18 cellular contexts compared by ENCODE assay signal in genomic region chr22:21921184-21921721, GRCh38.
"Had no signal": no experiment of that assay in that cellular context is flagged by ENCODE, and none has a peak within 500 bp of the region (broad histone marks: within the 10 kb centered on the region; RNA-seq: fewer than 3 reads in every experiment).

No MANE protein-coding gene starts in this region.

- H3K36me3 ChIP-seq: uterus had no signal

- H3K4me1 Mint-ChIP-seq: activated CD4-positive, alpha-beta T cell treated with anti-CD3 and anti-CD28 coated beads, Interleukin-2, amount 10 ng/mL, durations not matched to agents 7 days and 5 days had no signal

- H3K36me3 Mint-ChIP-seq: activated naive CD8-positive, alpha-beta T cell; naive B cell had no signal

- H3K27ac ChIP-seq: brain microvascular endothelial cell, epithelial cell of prostate, gastroesophageal sphincter, heart right ventricle, neutrophil, uterus had no signal

- ATAC-seq: activated T-cell treated with anti-CD3 and anti-CD28 coated beads, Interleukin-2, amount 50 U/mL, for 72 hours; gastroesophageal sphincter; heart right ventricle; left lobe of liver had no signal

- H3K27me3 ChIP-seq: brain microvascular endothelial cell, gastroesophageal sphincter, heart right ventricle, neutrophil, tibial nerve, uterus had no signal

- H3K9me3 ChIP-seq: gastroesophageal sphincter, heart right ventricle, neutrophil, tibial nerve, uterus had no signal

- H3K9me3 Mint-ChIP-seq: activated CD4-positive, alpha-beta T cell treated with anti-CD3 and anti-CD28 coated beads, Interleukin-2, amount 10 ng/mL, durations not matched to agents 7 days and 5 days; activated T-cell treated with anti-CD3 and anti-CD28 coated beads, Interleukin-2, amount 50 U/mL, for 72 hours; naive B cell had no signal

- H3K27ac Mint-ChIP-seq: activated CD4-positive, alpha-beta T cell treated with anti-CD3 and anti-CD28 coated beads, Interleukin-2, amount 10 ng/mL, durations not matched to agents 7 days and 5 days; activated naive CD8-positive, alpha-beta T cell; activated T-cell treated with anti-CD3 and anti-CD28 coated beads, Interleukin-2, amount 50 U/mL, for 72 hours had no signal

- DNase-seq: activated CD4-positive, alpha-beta T cell treated with anti-CD3 and anti-CD28 coated beads, Interleukin-2, amount 10 ng/mL, durations not matched to agents 7 days and 5 days; activated CD8-positive, alpha-beta memory T cell treated with anti-CD3 and anti-CD28 coated beads, Interleukin-2, amount 50 U/mL, for 48 hours; activated gamma-delta T cell; activated T-cell treated with anti-CD3 and anti-CD28 coated beads, Interleukin-2, amount 50 U/mL, for 72 hours; brain microvascular endothelial cell; cerebellar nuclear complex; effector memory CD4-positive, alpha-beta T cell; heart right ventricle; naive B cell; stimulated activated CD4-positive, alpha-beta T cell treated with anti-CD3 and anti-CD28 coated beads, Interleukin-4, amount 100 ng/mL, for 1 hour; stimulated activated naive CD4-positive, alpha-beta T cell; uterus had no signal

- H3K4me3 ChIP-seq: gastroesophageal sphincter, heart right ventricle, tibial nerve, uterus had no signal

- H3K4me3 Mint-ChIP-seq: activated CD4-positive, alpha-beta T cell treated with anti-CD3 and anti-CD28 coated beads, Interleukin-2, amount 10 ng/mL, durations not matched to agents 7 days and 5 days; activated naive CD8-positive, alpha-beta T cell; activated T-cell treated with anti-CD3 and anti-CD28 coated beads, Interleukin-2, amount 50 U/mL, for 72 hours; naive B cell had no signal

- H3K27me3 Mint-ChIP-seq: activated CD4-positive, alpha-beta T cell treated with anti-CD3 and anti-CD28 coated beads, Interleukin-2, amount 10 ng/mL, durations not matched to agents 7 days and 5 days; activated naive CD8-positive, alpha-beta T cell; naive B cell had no signal
